In genomic region chr12:29710104-29710503, GRCh38 we compare ENCODE assay signal across 10 cellular contexts.
A peak's percentile ranks its signal among the peaks of the same experiment; 100 is the strongest.
DNase-seq lines count a peak whose midpoint lies in the region; ATAC-seq, FAIRE-seq and TF ChIP-seq lines count a peak whose summit lies in the region.
"Had no signal": no experiment of that assay in that cellular context is flagged by ENCODE, and none has a peak within 500 bp of the region (broad histone marks: within the 10 kb centered on the region; RNA-seq: fewer than 3 reads in every experiment).

No MANE protein-coding gene starts in this region.

- no peak overlapping the region for H3K4me2 ChIP-seq in GM12878 (ENCODE audit: control insufficient read depth, insufficient read depth)

- SMC1A ChIA-PET in GM12878 (lab: Charles Lee; ENCODE audit: uncharacterized antibody, unreplicated experiment) = interaction anchor here (0.6 to 1.2 kb wide), 2 partner anchors 10 to 556 kb away, joined by 3 read pairs; no protein-coding TSS in a partner anchor

- H3K27me3 ChIP-seq in GM12878 (replicated peaks in 1 of 2; ENCODE audit: control insufficient read depth in 2 of 2, insufficient read depth in 2 of 2, low read length in 1 of 2) = no peaks in the 10 kb centered on the region
- no peaks in the 10 kb centered on the region for H3K27me3 ChIP-seq in iPS DF 6.9 (ENCODE audit: control insufficient read depth, insufficient read depth, low read length)

- CTCF ChIA-PET in GM12878 (lab: Yijun Ruan, JAX) = interaction anchor here (2.0 kb wide), 1 partner anchor 13 kb away, joined by 4 read pairs; no protein-coding TSS in a partner anchor

- H3K36me3 ChIP-seq in GM12878 (ENCODE audit: control insufficient read depth in 2 of 2, insufficient read depth in 2 of 2, low read length in 1 of 2) (no peaks in the 10 kb centered on the region), iPS DF 6.9 (ENCODE audit: control insufficient read depth, insufficient read depth, low read length) (no peaks in the 10 kb centered on the region)

- no peak for TF ChIP-seq EP300 in GM12878 (IDR thresholded peaks at IDR 0.05; ENCODE audit: borderline replicate concordance in 1 of 2, control insufficient read depth in 1 of 2, low read depth in 2 of 2, low read length in 2 of 2)

- POLR2A ChIA-PET in GM12878 (lab: Charles Lee) = no interaction called here

- H3K27ac ChIP-seq in GM12878 (ENCODE audit: control insufficient read depth, insufficient read depth) (no peak overlapping the region), iPS DF 6.9 (ENCODE audit: low read length) (no peak overlapping the region), substantia nigra (ENCODE audit: low read depth, low read length, poor library complexity, severe bottlenecking) (no peak overlapping the region)
- H3K27ac ChIP-seq: 22Rv1 had no signal

- no peak for FAIRE-seq in GM12878 (lab: Jason Lieb, UNC)

- no peak for TF ChIP-seq CTCF in GM12878 (IDR thresholded peaks at IDR 0.05 in 2 of 3, conservative IDR thresholded peaks at IDR 0.05 in 1 of 3; ENCODE audit: control insufficient read depth in 2 of 3, extremely low read depth in 1 of 3, insufficient read depth in 1 of 3, low read depth in 3 of 3, low read length in 3 of 3)

- H3K4me3 ChIP-seq in GM12878 = no peak overlapping the region
- no peak overlapping the region for H3K4me3 ChIP-seq in iPS DF 6.9 (ENCODE audit: low read length)

- peak overlapping the region; percentile 7; the same call in 1 of the 2 replicates for H2AFZ ChIP-seq in GM12878 (ENCODE audit: control insufficient read depth, low read depth, low read length)

- DNase-seq in NCI-H1417 (lab: John Stamatoyannopoulos, UW) (peak; percentile 7 to 42 (median 33)), NCI-H1417 treated with DMSO at 0.1 percent for 48 hours (lab: John Stamatoyannopoulos, UW) (no peak), GM12878 (ENCODE audit: low read depth, low spot score) (no peak), iPS DF 6.9 (ENCODE audit: low read depth, low spot score) (peak; percentile 20), substantia nigra (lab: John Stamatoyannopoulos, UW) (peak in 30 of 49 donors; percentile 1 to 60 (median 24)), DMS114 treated with DMSO at 0.1 percent for 48 hours (lab: John Stamatoyannopoulos, UW; ENCODE audit: unreplicated experiment) (no peak)
- DNase-seq: HFFc6 had no signal

- no peak overlapping the region for H3K9ac ChIP-seq in GM12878 (ENCODE audit: control insufficient read depth, insufficient read depth, low read length)

- H3K79me2 ChIP-seq in GM12878 (ENCODE audit: control insufficient read depth, insufficient read depth, low read length) = no peaks in the 10 kb centered on the region

- TF ChIP-seq POLR2A in GM12878 (IDR thresholded peaks at IDR 0.05; ENCODE audit: low read depth, low read length) = no peak

- in situ Hi-C loops in GM12878 (cut with MboI) = no loop called here

- BruUV-seq in GM12878 (replicated peaks; lab: Mats Ljungman, UMichigan) = no TSS peak

- no peak for TF ChIP-seq RAD21 in GM12878 (IDR thresholded peaks at IDR 0.05; ENCODE audit: insufficient read depth, low read depth, low read length)

- intact Hi-C loops in GM12878 (cut with micrococcal nuclease; ENCODE audit: unreplicated experiment) = no loop called here

- H3K9me3 ChIP-seq in GM12878 (replicated peaks; ENCODE audit: control insufficient read depth, insufficient read depth, low read length) (no peaks in the 10 kb centered on the region), iPS DF 6.9 (ENCODE audit: control insufficient read depth, insufficient read depth, low read length) (no peaks in the 10 kb centered on the region)

- no peaks in the 10 kb centered on the region for H4K20me1 ChIP-seq in GM12878 (ENCODE audit: control insufficient read depth, insufficient read depth)

- WGBS in GM12878 (ENCODE audit: insufficient coverage, insufficient replicate concordance, low lambda C conversion rate, missing lambda C conversion rate) = 42% methylated on average over 5 of the region's 5 CpGs
- no CpG with 5 or more reads among the region's 5 CpGs for WGBS in iPS DF 6.9 (ENCODE audit: insufficient coverage, insufficient read length)

- H3K4me1 ChIP-seq in GM12878 (ENCODE audit: control insufficient read depth, insufficient read depth, low read length) (no peaks in the 10 kb centered on the region), iPS DF 6.9 (ENCODE audit: control insufficient read depth, insufficient read depth, low read length) (no peaks in the 10 kb centered on the region)

- ATAC-seq in GM12878 (no peak), HG03139 (IDR thresholded peaks at IDR 0.05; ENCODE audit: unreplicated experiment) (no peak), GM21526 (IDR thresholded peaks at IDR 0.05; ENCODE audit: low FRiP score, unreplicated experiment) (no peak)

- RAD21 ChIA-PET in GM12878 (lab: Charles Lee; ENCODE audit: unreplicated experiment) = interaction anchor here (1.4 kb wide), 1 partner anchor 16 kb away, joined by 3 read pairs; no protein-coding TSS in a partner anchor

TF ChIP-seq in GM12878, 131 proteins besides CTCF, POLR2A, EP300 and RAD21:
- no peak for TF ChIP-seq IKZF1 (conservative IDR thresholded peaks at IDR 0.05)
- TF ChIP-seq ZNF24 (IDR thresholded peaks at IDR 0.05) = no peak
- TF ChIP-seq RAD51 (IDR thresholded peaks at IDR 0.05) = no peak
- TF ChIP-seq ZBTB33 (IDR thresholded peaks at IDR 0.05) = no peak
- TF ChIP-seq, protein P1, sequence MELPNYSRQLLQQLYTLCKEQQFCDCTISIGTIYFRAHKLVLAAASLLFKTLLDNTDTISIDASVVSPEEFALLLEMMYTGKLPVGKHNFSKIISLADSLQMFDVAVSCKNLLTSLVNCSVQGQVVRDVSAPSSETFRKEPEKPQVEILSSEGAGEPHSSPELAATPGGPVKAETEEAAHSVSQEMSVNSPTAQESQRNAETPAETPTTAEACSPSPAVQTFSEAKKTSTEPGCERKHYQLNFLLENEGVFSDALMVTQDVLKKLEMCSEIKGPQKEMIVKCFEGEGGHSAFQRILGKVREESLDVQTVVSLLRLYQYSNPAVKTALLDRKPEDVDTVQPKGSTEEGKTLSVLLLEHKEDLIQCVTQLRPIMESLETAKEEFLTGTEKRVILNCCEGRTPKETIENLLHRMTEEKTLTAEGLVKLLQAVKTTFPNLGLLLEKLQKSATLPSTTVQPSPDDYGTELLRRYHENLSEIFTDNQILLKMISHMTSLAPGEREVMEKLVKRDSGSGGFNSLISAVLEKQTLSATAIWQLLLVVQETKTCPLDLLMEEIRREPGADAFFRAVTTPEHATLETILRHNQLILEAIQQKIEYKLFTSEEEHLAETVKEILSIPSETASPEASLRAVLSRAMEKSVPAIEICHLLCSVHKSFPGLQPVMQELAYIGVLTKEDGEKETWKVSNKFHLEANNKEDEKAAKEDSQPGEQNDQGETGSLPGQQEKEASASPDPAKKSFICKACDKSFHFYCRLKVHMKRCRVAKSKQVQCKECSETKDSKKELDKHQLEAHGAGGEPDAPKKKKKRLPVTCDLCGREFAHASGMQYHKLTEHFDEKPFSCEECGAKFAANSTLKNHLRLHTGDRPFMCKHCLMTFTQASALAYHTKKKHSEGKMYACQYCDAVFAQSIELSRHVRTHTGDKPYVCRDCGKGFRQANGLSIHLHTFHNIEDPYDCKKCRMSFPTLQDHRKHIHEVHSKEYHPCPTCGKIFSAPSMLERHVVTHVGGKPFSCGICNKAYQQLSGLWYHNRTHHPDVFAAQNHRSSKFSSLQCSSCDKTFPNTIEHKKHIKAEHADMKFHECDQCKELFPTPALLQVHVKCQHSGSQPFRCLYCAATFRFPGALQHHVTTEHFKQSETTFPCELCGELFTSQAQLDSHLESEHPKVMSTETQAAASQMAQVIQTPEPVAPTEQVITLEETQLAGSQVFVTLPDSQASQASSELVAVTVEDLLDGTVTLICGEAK (IDR thresholded peaks at IDR 0.05; ENCODE audit: borderline replicate concordance) = no peak
- TF ChIP-seq FOS (IDR thresholded peaks at IDR 0.05; ENCODE audit: borderline replicate concordance, extremely low read depth, insufficient read length) = no peak
- no peak for TF ChIP-seq TARDBP (IDR thresholded peaks at IDR 0.05; ENCODE audit: borderline replicate concordance)

Comparison
In these comparisons a context has a peak if more than half of its experiments do, and no peak if none do; other contexts are left out.
1. DNase-seq: peak in NCI-H1417 (3 of 3), iPS DF 6.9 (single experiment) and substantia nigra (30 of 49); none in NCI-H1417 treated with DMSO at 0.1 percent for 48 hours (single experiment), GM12878 (single experiment) and DMS114 treated with DMSO at 0.1 percent for 48 hours (single experiment).